Comparison of ENCODE assay signal across 12 cellular contexts in the genomic region with DNA sequence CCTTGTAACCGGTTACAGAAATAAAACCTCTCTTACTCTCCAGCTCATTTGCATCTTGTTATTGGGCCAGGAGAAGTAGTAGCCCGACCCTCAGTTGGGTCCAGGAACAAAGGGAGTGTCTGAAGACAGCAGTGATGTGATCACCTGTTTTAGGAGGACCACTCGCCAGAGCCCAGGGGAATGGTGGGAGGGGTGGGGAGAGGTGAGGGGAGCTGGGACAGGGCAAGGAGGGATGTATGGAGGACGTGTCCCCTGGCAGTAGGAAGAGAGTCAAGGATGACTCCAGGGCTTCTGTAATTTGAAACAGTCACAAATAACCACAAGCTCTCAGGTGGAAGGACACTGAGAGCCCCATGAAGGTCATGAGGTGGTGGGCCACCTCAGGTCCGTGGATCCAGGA. TPM values are rescaled to one million over a fixed set of nuclear protein-coding genes. Genes with fewer than 3 reads are reported as not detected.
A peak's percentile ranks its signal among the peaks of the same experiment; 100 is the strongest.
DNase-seq lines count a peak whose midpoint lies in the region; ATAC-seq and TF ChIP-seq lines count a peak whose summit lies in the region.
"Had no signal": no experiment of that assay in that cellular context is flagged by ENCODE, and none has a peak within 500 bp of the region (broad histone marks: within the 10 kb centered on the region; RNA-seq: fewer than 3 reads in every experiment).

No MANE protein-coding gene starts in this region.

- no peak overlapping the region for H3K4me3 ChIP-seq in right atrium auricular region
- H3K4me3 ChIP-seq in right cardiac atrium (ENCODE audit: low read length): no peak overlapping the region
- H3K4me3 ChIP-seq in mesendoderm (ENCODE audit: low read length): no peak overlapping the region
- no peak overlapping the region for H3K4me3 ChIP-seq in brain microvascular endothelial cell (ENCODE audit: low read depth, low read length)

- in situ Hi-C loops in brain microvascular endothelial cell (cut with HindIII; ENCODE audit: low pct_ligation_motif_present, low sequenced_read_pairs): no loop called here

- H3K36me3 ChIP-seq in right atrium auricular region (no peaks in the 10 kb centered on the region), mesendoderm (ENCODE audit: control insufficient read depth, insufficient read depth, low read length) (no peaks in the 10 kb centered on the region), brain microvascular endothelial cell (replicated peaks) (no peaks in the 10 kb centered on the region)

- peaks cover 6 to 36% of the 10 kb centered on the region in 2 donors for H3K4me1 ChIP-seq in right atrium auricular region
- peaks cover 4% of the 10 kb centered on the region for H3K4me1 ChIP-seq in right cardiac atrium (ENCODE audit: control insufficient read depth, insufficient read depth, low read length)
- H3K4me1 ChIP-seq in mesendoderm (ENCODE audit: control insufficient read depth, low read depth, low read length): peaks cover 16% of the 10 kb centered on the region

- peak; percentile 36 for DNase-seq in right atrium auricular region (ENCODE audit: low spot score)
- DNase-seq in right cardiac atrium: no peak
- DNase-seq in WTC11 (ENCODE audit: low spot score): no peak
- no peak for DNase-seq in mesendoderm
- DNase-seq in type B pancreatic cell (ENCODE audit: extremely low spot score, unreplicated experiment): no peak
- no peak for DNase-seq in putamen (ENCODE audit: low spot score)
- DNase-seq in brain microvascular endothelial cell: no peak
- no peak for DNase-seq in C1 segment of cervical spinal cord (lab: John Stamatoyannopoulos, UW)
- DNase-seq: activated gamma-delta T cell, AML-193, DMS53, Karpas-422 had no signal

- H3K27ac ChIP-seq in right atrium auricular region (no peak overlapping the region), right cardiac atrium (ENCODE audit: low read length) (no peak overlapping the region), mesendoderm (ENCODE audit: low read depth, low read length) (no peak overlapping the region), brain microvascular endothelial cell (no peak overlapping the region)

- POLR2A ChIA-PET in WTC11 (lab: Charles Lee): no interaction called here

- H3K27me3 Mint-ChIP-seq in WTC11 (ENCODE audit: low read depth): peaks cover 16% of the 10 kb centered on the region
- peaks cover 23% of the 10 kb centered on the region for H3K27me3 Mint-ChIP-seq in type B pancreatic cell

- H3K9ac ChIP-seq in mesendoderm (ENCODE audit: low read length): no peak overlapping the region

- no peak overlapping the region for H4K5ac ChIP-seq in mesendoderm (ENCODE audit: low read length)

- H2BK120ac ChIP-seq in mesendoderm (ENCODE audit: low read depth, low read length): no peak overlapping the region

- TF ChIP-seq CTCF in right atrium auricular region (IDR thresholded peaks at IDR 0.05) (no peak), WTC11 (IDR thresholded peaks at IDR 0.05) (no peak), type B pancreatic cell (conservative IDR thresholded peaks at IDR 0.05) (no peak), brain microvascular endothelial cell (IDR thresholded peaks at IDR 0.05; ENCODE audit: low read depth, low read length, missing control alignments) (no peak)

- H2AK5ac ChIP-seq in mesendoderm (ENCODE audit: low read length): no peak overlapping the region

- no peak overlapping the region for H3K56ac ChIP-seq in mesendoderm (ENCODE audit: low read length)

- 90% methylated on average over 5 of the region's 5 CpGs for WGBS in right cardiac atrium
- WGBS in mesendoderm (ENCODE audit: extremely low coverage, insufficient coverage, low lambda C conversion rate): no CpG with 5 or more reads among the region's 5 CpGs

- no peaks in the 10 kb centered on the region for H3K9me3 Mint-ChIP-seq in WTC11
- H3K9me3 Mint-ChIP-seq in type B pancreatic cell: no peaks in the 10 kb centered on the region

- H3K27me3 ChIP-seq in right atrium auricular region (no peaks in the 10 kb centered on the region), right cardiac atrium (ENCODE audit: control insufficient read depth, insufficient read depth) (no peaks in the 10 kb centered on the region), mesendoderm (ENCODE audit: insufficient read depth, low read length, poor library complexity) (no peaks in the 10 kb centered on the region), brain microvascular endothelial cell (replicated peaks) (peaks cover 5% of the 10 kb centered on the region)

- H3K27ac Mint-ChIP-seq in WTC11: no peak overlapping the region
- peak overlapping the region; percentile 77 for H3K27ac Mint-ChIP-seq in type B pancreatic cell

- no peak overlapping the region for H3K18ac ChIP-seq in mesendoderm (ENCODE audit: low read length)

- peaks cover 24% of the 10 kb centered on the region for H3K79me2 ChIP-seq in mesendoderm (ENCODE audit: control insufficient read depth, insufficient read depth, low read length)

- intact Hi-C loops in right cardiac atrium (cut with DNase I): no loop called here

- H3K79me1 ChIP-seq in mesendoderm (ENCODE audit: low read length): peaks cover 9% of the 10 kb centered on the region

- no peak overlapping the region for H4K8ac ChIP-seq in mesendoderm (ENCODE audit: low read depth, low read length)

- H3K4me1 Mint-ChIP-seq in WTC11 (peaks cover 32% of the 10 kb centered on the region), type B pancreatic cell (ENCODE audit: unreplicated experiment) (peaks cover 19% of the 10 kb centered on the region)

- CTCF ChIA-PET in WTC11 (lab: Charles Lee): interaction anchor here (2.5 kb wide), 1 partner anchor 31 kb away, joined by 11 read pairs; no protein-coding TSS in a partner anchor

- H3K4me2 ChIP-seq in mesendoderm (ENCODE audit: low read length): no peak overlapping the region

- ATAC-seq in right cardiac atrium (no peak), WTC11 (no peak)

- H3K36me3 Mint-ChIP-seq in WTC11 (no peaks in the 10 kb centered on the region), type B pancreatic cell (no peaks in the 10 kb centered on the region)

- H3K9me3 ChIP-seq in right atrium auricular region (no peaks in the 10 kb centered on the region), right cardiac atrium (ENCODE audit: control insufficient read depth, low read length) (no peaks in the 10 kb centered on the region)

- H3K23ac ChIP-seq in mesendoderm (ENCODE audit: low read length): no peak overlapping the region

- peak overlapping the region; percentile 64 for H3K4ac ChIP-seq in mesendoderm (ENCODE audit: low read depth, low read length)

- H2BK15ac ChIP-seq in mesendoderm (replicated peaks; ENCODE audit: low read depth): no peak overlapping the region

- H2BK5ac ChIP-seq in mesendoderm (ENCODE audit: low read length): no peak overlapping the region

- H3K4me3 Mint-ChIP-seq in WTC11 (peak overlapping the region; percentile 64), type B pancreatic cell (peak overlapping the region; percentile 81)

TF ChIP-seq in WTC11, 78 proteins besides CTCF, POLR2A, EP300 and RAD21 (continues in another document):
- no peak for TF ChIP-seq ZNF219 (CRISPR knock-in tag; IDR thresholded peaks at IDR 0.05; ENCODE audit: borderline replicate concordance)
- no peak for TF ChIP-seq AFF4 (CRISPR knock-in tag; IDR thresholded peaks at IDR 0.05; ENCODE audit: borderline replicate concordance)
- no peak for TF ChIP-seq RELA (CRISPR knock-in tag; IDR thresholded peaks at IDR 0.05; ENCODE audit: borderline replicate concordance)

RNA-seq across cellular contexts. Expression of gene PCMTD2, which starts 1.4 kb away (rescaled TPM):
- total RNA-seq in right atrium auricular region (100 to 1,000 TPM in 1 of 2 donors, 10 to 100 TPM in 1; 83.3 to 180 TPM), right cardiac atrium (100 to 1,000 TPM in 1 of 4 donors, 10 to 100 TPM in 3; 62.2 to 101 (median 85.7) TPM), WTC11 (2021) (50.9 to 61.1 TPM (median 57.7 TPM) in 3 replicates), type B pancreatic cell (ENCODE audit: low replicate concordance) (85.1 and 101 TPM in 2 replicates)
- polyA plus RNA-seq in right cardiac atrium: 44.1 TPM
- polyA plus RNA-seq in mesendoderm (2013, experiment 1 of 2): 26.7 TPM
- 25.1 TPM for polyA plus RNA-seq in mesendoderm (2013, experiment 2 of 2)
